In the genomic region with DNA sequence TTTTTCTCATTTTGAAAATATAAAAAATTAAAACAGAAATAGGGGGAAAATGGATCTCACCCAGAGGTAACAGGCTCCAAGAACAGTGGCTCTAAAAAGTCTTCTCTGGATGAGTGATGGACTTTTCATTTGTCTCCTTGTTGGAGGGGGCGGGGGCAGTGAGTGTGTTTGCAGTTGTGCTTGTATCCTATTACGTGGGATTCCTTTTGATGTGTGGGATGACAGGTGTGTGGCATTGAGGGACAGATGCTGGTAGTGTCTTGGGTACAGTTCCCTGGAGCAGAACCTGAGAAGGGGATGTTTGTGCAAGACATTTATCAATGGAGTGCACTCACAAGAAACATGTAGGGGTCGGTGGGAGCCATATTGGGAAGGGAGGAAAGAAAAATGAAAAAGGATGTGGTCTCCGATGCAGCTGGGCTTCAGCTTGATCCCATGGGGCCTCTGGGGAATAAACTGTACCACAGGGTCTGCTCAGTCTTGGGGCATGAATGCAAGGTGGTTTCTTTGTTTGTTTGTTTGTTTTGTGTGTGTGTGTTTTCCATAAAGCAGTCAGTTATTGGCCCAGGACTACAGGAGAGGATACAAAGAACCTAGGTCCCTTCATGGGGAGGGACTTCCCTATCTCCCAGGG, we compare ENCODE assay signal across 19 cellular contexts.
DNase-seq lines count a peak whose midpoint lies in the region; ATAC-seq lines count a peak whose summit lies in the region.
"Had no signal": no experiment of that assay in that cellular context is flagged by ENCODE, and none has a peak within 500 bp of the region (broad histone marks: within the 10 kb centered on the region; RNA-seq: fewer than 3 reads in every experiment).

No MANE protein-coding gene starts in this region.

- no peak overlapping the region for H3K9ac ChIP-seq in BLaER1

- no peaks in the 10 kb centered on the region for H3K27me3 Mint-ChIP-seq in activated T-cell treated with anti-CD3 and anti-CD28 coated beads, Interleukin-2, amount 50 U/mL, for 4 hours (ENCODE audit: low read depth)
- H3K27me3 Mint-ChIP-seq: B cell; CD4-positive, alpha-beta memory T cell had no signal

- 0 out of 2 replicates have a peak overlapping the region, but pooled peaks have one; percentile 9 for H3K27ac ChIP-seq in BLaER1
- H3K27ac ChIP-seq: 22Rv1 had no signal

- H3K9me3 Mint-ChIP-seq in activated T-cell treated with anti-CD3 and anti-CD28 coated beads, Interleukin-2, amount 50 U/mL, for 4 hours = no peaks in the 10 kb centered on the region
- H3K9me3 Mint-ChIP-seq: CD4-positive, alpha-beta memory T cell; HFFc6 had no signal

- H3K9me3 ChIP-seq in BLaER1 = no peaks in the 10 kb centered on the region
- H3K9me3 ChIP-seq: HAP-1 had no signal

- no peak overlapping the region for H3K4me3 ChIP-seq in BLaER1
- H3K4me3 ChIP-seq: HAP-1 had no signal

- H3K36me3 ChIP-seq in BLaER1 = no peaks in the 10 kb centered on the region
- H3K36me3 ChIP-seq: HAP-1 had no signal

- peak overlapping the region; percentile 66 for H3K4me2 ChIP-seq in BLaER1

- DNase-seq in DMS53 (lab: John Stamatoyannopoulos, UW) (peak; percentile 14), DMS53 treated with DMSO at 0.1 percent for 48 hours (lab: John Stamatoyannopoulos, UW; ENCODE audit: unreplicated experiment) (no peak), LHCN-M2 (ENCODE audit: low read depth) (peak; percentile 61), myocyte (ENCODE audit: low read depth) (peak; percentile 86), SKM-1 (lab: John Stamatoyannopoulos, UW; ENCODE audit: unreplicated experiment) (no peak)
- DNase-seq in activated T-cell treated with anti-CD3 and anti-CD28 coated beads, Interleukin-2, amount 50 U/mL, for 4 hours = no peak
- DNase-seq: C1 segment of cervical spinal cord; Calu3; CD4-positive, alpha-beta memory T cell; COR-L47; DMS79; GF-D8; GOT3; HFFc6 had no signal

- no peak for ATAC-seq in GM19397 (IDR thresholded peaks at IDR 0.05; ENCODE audit: unreplicated experiment)
- no peak for ATAC-seq in activated T-cell treated with anti-CD3 and anti-CD28 coated beads, Interleukin-2, amount 50 U/mL, for 4 hours

- H3K4me3 Mint-ChIP-seq in activated T-cell treated with anti-CD3 and anti-CD28 coated beads, Interleukin-2, amount 50 U/mL, for 4 hours = no peak overlapping the region
- H3K4me3 Mint-ChIP-seq: B cell, HFFc6 had no signal

- H4K20me1 ChIP-seq in BLaER1 = no peaks in the 10 kb centered on the region

- no peaks in the 10 kb centered on the region for H3K27me3 ChIP-seq in BLaER1

- no peaks in the 10 kb centered on the region for H3K36me3 Mint-ChIP-seq in activated T-cell treated with anti-CD3 and anti-CD28 coated beads, Interleukin-2, amount 50 U/mL, for 4 hours (ENCODE audit: insufficient read depth)
- H3K36me3 Mint-ChIP-seq: CD4-positive, alpha-beta memory T cell had no signal

- no peaks in the 10 kb centered on the region for H3K4me1 Mint-ChIP-seq in activated T-cell treated with anti-CD3 and anti-CD28 coated beads, Interleukin-2, amount 50 U/mL, for 4 hours (ENCODE audit: low read depth)
- H3K4me1 Mint-ChIP-seq: CD4-positive, alpha-beta memory T cell had no signal

- peaks cover 24% of the 10 kb centered on the region for H3K4me1 ChIP-seq in BLaER1
- H3K4me1 ChIP-seq: HAP-1 had no signal

Comparison
In these comparisons a context has a peak if more than half of its experiments do, and no peak if none do; other contexts are left out.
1. DNase-seq: peak in DMS53 (single experiment), LHCN-M2 (single experiment) and myocyte (single experiment); none in DMS53 treated with DMSO at 0.1 percent for 48 hours (single experiment), SKM-1 (single experiment) and activated T-cell treated with anti-CD3 and anti-CD28 coated beads, Interleukin-2, amount 50 U/mL, for 4 hours (single experiment).